ENCODE assay signal across 8 cellular contexts in the genomic region with DNA sequence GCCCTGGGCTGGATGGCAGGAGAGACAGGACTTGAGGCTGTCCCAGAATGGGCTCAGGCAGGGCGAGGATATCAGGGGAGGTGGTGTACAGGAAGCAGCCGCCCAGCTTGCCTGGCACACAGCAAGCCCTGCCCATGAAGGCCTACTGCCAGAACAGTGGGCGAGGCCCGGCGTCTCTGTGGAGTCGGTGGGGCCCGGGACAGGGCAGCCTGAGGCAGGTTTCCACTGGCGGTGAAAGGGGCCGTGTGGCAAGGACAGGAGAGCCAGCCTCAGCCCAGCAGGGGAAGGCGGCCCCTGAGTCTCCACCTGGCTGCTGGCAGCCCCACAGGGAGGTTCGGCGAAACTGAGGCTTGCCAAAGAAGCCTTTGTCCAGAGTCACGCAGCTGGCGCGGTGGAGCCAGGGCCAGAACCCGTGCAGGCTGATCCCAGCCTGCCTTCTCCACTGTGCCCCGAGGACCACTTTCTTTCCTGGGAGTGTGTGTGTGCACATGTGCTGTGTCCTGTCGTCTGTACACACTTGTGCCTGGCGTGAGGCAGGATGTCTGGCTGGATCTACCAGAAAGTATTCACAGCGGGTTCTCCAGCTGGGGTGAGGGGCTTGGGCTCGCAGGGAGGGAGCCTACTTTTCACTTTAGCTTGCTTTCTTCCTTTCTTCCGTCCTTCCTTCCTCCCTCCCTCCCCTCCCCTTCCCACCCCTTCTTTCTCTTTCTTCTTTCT. TPM values are rescaled to one million over a fixed set of nuclear protein-coding genes. Genes with fewer than 3 reads are reported as not detected.
DNase-seq lines count a peak whose midpoint lies in the region; ATAC-seq and TF ChIP-seq lines count a peak whose summit lies in the region.

No MANE protein-coding gene starts in this region.

- WGBS in mammary epithelial cell (ENCODE audit: low coverage, missing lambda C conversion rate): 2% methylated on average over 13 of the region's 22 CpGs

- peaks cover 60% of the 10 kb centered on the region for H3K79me2 ChIP-seq in mammary epithelial cell (ENCODE audit: insufficient read depth, low read length)

- intact Hi-C loops in mammary epithelial cell (cut with micrococcal nuclease): no loop called here
- intact Hi-C loops in left colon (cut with DNase I, micrococcal nuclease): no loop called here

- peak overlapping the region; percentile 36 for H3K9ac ChIP-seq in HUES6 (ENCODE audit: low read length)
- peak overlapping the region; percentile 80 for H3K9ac ChIP-seq in mammary epithelial cell (ENCODE audit: insufficient read depth, low read length)

- no peaks in the 10 kb centered on the region for H3K36me3 ChIP-seq in HUES6 (ENCODE audit: control insufficient read depth, insufficient read depth, low read length)
- peaks cover 7% of the 10 kb centered on the region for H3K36me3 ChIP-seq in mammary epithelial cell (ENCODE audit: insufficient read depth, low read length)

- H3K9me3 ChIP-seq in HUES6 (ENCODE audit: control insufficient read depth, insufficient read depth, low read depth, low read length) (no peaks in the 10 kb centered on the region), mammary epithelial cell (replicated peaks; ENCODE audit: insufficient read depth, low read length) (no peaks in the 10 kb centered on the region)

- peaks cover 3% of the 10 kb centered on the region for H4K20me1 ChIP-seq in mammary epithelial cell (ENCODE audit: insufficient read depth, low read length)

- in situ Hi-C loops in mammary epithelial cell (cut with MboI; ENCODE audit: low sequenced_read_pairs in 2 of 2): no loop called here

- H3K4me3 ChIP-seq in HUES6 (ENCODE audit: low read depth, low read length): peak overlapping the region; percentile 53
- peak overlapping the region; percentile 76 for H3K4me3 ChIP-seq in WI38 (ENCODE audit: low read depth, low read length)
- H3K4me3 ChIP-seq in mammary epithelial cell (replicated peaks in 1 of 3; ENCODE audit: insufficient read depth in 1 of 3, low read depth in 2 of 3, low read length in 3 of 3): peak overlapping the region; percentile 68 to 96 (median 87)

- TF ChIP-seq CTCF in WI38 (IDR thresholded peaks at IDR 0.05; ENCODE audit: low read depth, low read length) (no peak), mammary epithelial cell (conservative IDR thresholded peaks at IDR 0.05 in 1 of 2, IDR thresholded peaks at IDR 0.05 in 1 of 2; ENCODE audit: extremely low read depth in 1 of 2, insufficient read depth in 1 of 2, low read depth in 1 of 2, low read length in 2 of 2) (no peak)

- H3K27ac ChIP-seq in HUES6 (ENCODE audit: low read depth, low read length) (no peak overlapping the region), mammary epithelial cell (ENCODE audit: insufficient read depth, low read depth, low read length) (peak overlapping the region; percentile 64)

- dilution Hi-C loops in mammary epithelial cell (cut with HindIII; ENCODE audit: low sequenced_read_pairs): no loop called here

- ATAC-seq in left colon (peak; percentile 81), GM18870 (IDR thresholded peaks at IDR 0.05; ENCODE audit: unreplicated experiment) (no peak)

- peak overlapping the region; percentile 92 for H3K4me2 ChIP-seq in mammary epithelial cell (ENCODE audit: insufficient read depth, low read depth, low read length)

- H3K27me3 ChIP-seq in HUES6 (ENCODE audit: control insufficient read depth, insufficient read depth, low read length): peaks cover 22% of the 10 kb centered on the region
- no peaks in the 10 kb centered on the region for H3K27me3 ChIP-seq in mammary epithelial cell (ENCODE audit: insufficient read depth, low read length)

- peak; percentile 72 for DNase-seq in CD1c-positive myeloid dendritic cell (ENCODE audit: extremely low spot score)
- peak; percentile 68 for DNase-seq in mammary epithelial cell
- DNase-seq in left colon: peak; percentile 88
- peak; percentile 44 to 56 for DNase-seq in stimulated activated CD4-positive, alpha-beta T cell treated with anti-CD3 and anti-CD28 coated beads, Interleukin-2, amount 100 ng/mL, for 48 hours
- DNase-seq in NCI-H1092 (lab: John Stamatoyannopoulos, UW): no peak

- H2AFZ ChIP-seq in mammary epithelial cell (ENCODE audit: low read depth, low read length): peak overlapping the region; percentile 92

- BruUV-seq in mammary epithelial cell (replicated peaks; lab: Mats Ljungman, UMichigan): no TSS peak

- CTCF ChIA-PET in mammary epithelial cell (lab: Charles Lee; ENCODE audit: low non-redundant PET): interaction anchor here (0.6 kb wide), 1 partner anchor 284 kb away, joined by 4 read pairs; no protein-coding TSS in a partner anchor

- H3K4me1 ChIP-seq in HUES6 (ENCODE audit: control insufficient read depth, insufficient read depth, low read length): peaks cover 11% of the 10 kb centered on the region
- H3K4me1 ChIP-seq in mammary epithelial cell (ENCODE audit: insufficient read depth, low read length): peaks cover 35% of the 10 kb centered on the region

RNA-seq across cellular contexts. Expression of gene TSPO, which starts 1.2 kb away (rescaled TPM):
- total RNA-seq in mammary epithelial cell (100 to 1,000 TPM; 267 to 360 TPM), left colon (100 to 1,000 TPM; 250 to 259 TPM)
- polyA plus RNA-seq in mammary epithelial cell: 270 TPM
- polyA minus RNA-seq in mammary epithelial cell: 50.0 TPM

RNA-seq across cellular contexts. Expression of gene MCAT, which starts 9.3 kb away (rescaled TPM):
- total RNA-seq in mammary epithelial cell (10 to 100 TPM; 17.5 to 18.7 TPM), left colon (10 to 100 TPM; 15.2 to 19.7 TPM)
- 19.9 TPM for polyA plus RNA-seq in mammary epithelial cell
- polyA minus RNA-seq in mammary epithelial cell: 11.4 TPM

RNA-seq across cellular contexts. Expression of gene TTLL12, which starts 34.4 kb away (rescaled TPM):
- 10 to 100 TPM; 37.7 to 62.6 TPM for total RNA-seq in mammary epithelial cell
- 27.4 TPM for polyA plus RNA-seq in mammary epithelial cell
- 73.9 TPM for polyA minus RNA-seq in mammary epithelial cell
- 10 to 100 TPM; 79.5 to 91.6 TPM for total RNA-seq in left colon

RNA-seq across cellular contexts. Expression of gene BIK, which starts 42.0 kb away (rescaled TPM):
- total RNA-seq in mammary epithelial cell: 1 to 10 TPM; 2.0 to 3.7 TPM
- 2.6 TPM for polyA plus RNA-seq in mammary epithelial cell
- polyA minus RNA-seq in mammary epithelial cell: 4.9 TPM
- total RNA-seq in left colon: 10 to 100 TPM; 22.6 to 23.0 TPM
